ENCODE assay signal across 2 cellular contexts in the genomic region with DNA sequence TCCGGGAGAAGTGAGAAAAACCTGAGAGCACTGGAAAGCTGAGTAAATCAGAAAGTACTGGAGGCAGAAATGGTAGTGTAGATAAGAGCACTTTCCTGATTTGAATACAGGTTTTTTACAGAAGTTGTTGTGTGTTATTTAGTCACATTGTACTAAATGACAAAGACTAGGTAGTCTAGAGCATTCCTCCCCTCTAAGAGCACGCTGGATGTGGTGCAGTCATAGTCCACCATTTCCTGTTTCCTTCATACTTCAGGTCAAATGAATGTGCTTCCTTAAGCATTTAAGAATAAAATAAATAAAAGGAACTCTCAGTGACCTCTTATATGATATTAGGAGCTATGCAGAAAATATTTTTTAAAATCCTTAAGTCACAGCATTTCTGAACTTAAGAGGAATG.
TF ChIP-seq lines count a peak whose summit lies in the region.

No MANE protein-coding gene starts in this region.

TF ChIP-seq in SK-N-SH, 30 proteins besides CTCF, POLR2A, EP300 and RAD21 (continued from another document):
- no peak for TF ChIP-seq JUND (IDR thresholded peaks at IDR 0.05)
- no peak for TF ChIP-seq RCOR1 (IDR thresholded peaks at IDR 0.05; ENCODE audit: low read length)
- TF ChIP-seq RXRA (IDR thresholded peaks at IDR 0.05; ENCODE audit: borderline replicate concordance, low read depth): no peak
- no peak for TF ChIP-seq NFIC (IDR thresholded peaks at IDR 0.05; ENCODE audit: borderline replicate concordance)
- no peak for TF ChIP-seq TCF12 (IDR thresholded peaks at IDR 0.05)
- no peak for TF ChIP-seq GABPA (IDR thresholded peaks at IDR 0.05; ENCODE audit: low read depth)
- no peak for TF ChIP-seq ZBTB33 (IDR thresholded peaks at IDR 0.05; ENCODE audit: borderline replicate concordance, low read depth)
- no peak for TF ChIP-seq CHD2 (IDR thresholded peaks at IDR 0.05; ENCODE audit: low read length, partially characterized antibody)
- no peak for TF ChIP-seq IRF3 (IDR thresholded peaks at IDR 0.05; ENCODE audit: low read depth, low read length)
- no peak for TF ChIP-seq USF2 (IDR thresholded peaks at IDR 0.05; ENCODE audit: borderline replicate concordance, low read depth, low read length)

TF ChIP-seq in SK-N-SH treated with all-trans-retinoic acid at 6 μM for 48 hours, 23 proteins besides CTCF, POLR2A, EP300 and RAD21 (continued from another document):
- TF ChIP-seq TSHZ2 (CRISPR knock-in tag; IDR thresholded peaks at IDR 0.05): no peak
